In the genomic region with DNA sequence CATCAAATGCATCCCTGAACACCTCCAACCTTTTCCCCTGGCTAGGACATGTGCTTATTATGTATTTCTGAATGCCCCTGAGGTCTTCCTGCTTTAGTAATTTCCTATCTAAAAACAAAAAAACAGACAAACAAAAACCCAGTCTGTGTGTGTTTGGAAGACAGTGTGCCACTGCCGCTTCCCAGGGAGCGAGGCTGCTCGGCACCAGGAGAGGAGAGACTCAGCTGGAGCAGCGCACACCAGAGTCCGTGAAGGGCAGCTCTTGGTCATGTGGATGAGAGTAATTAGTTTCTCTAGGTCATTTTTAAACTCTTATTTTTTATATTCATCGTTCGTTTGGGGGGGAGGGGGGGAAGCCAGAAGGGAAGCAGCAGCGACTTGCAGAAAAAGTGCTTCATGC, we compare ENCODE assay signal across 1 cellular context.
TF ChIP-seq lines count a peak whose summit lies in the region.

No MANE protein-coding gene starts in this region.

TF ChIP-seq in SK-N-SH, 30 proteins besides CTCF, POLR2A, EP300 and RAD21 (continued from another document):
- TF ChIP-seq, protein P1, sequence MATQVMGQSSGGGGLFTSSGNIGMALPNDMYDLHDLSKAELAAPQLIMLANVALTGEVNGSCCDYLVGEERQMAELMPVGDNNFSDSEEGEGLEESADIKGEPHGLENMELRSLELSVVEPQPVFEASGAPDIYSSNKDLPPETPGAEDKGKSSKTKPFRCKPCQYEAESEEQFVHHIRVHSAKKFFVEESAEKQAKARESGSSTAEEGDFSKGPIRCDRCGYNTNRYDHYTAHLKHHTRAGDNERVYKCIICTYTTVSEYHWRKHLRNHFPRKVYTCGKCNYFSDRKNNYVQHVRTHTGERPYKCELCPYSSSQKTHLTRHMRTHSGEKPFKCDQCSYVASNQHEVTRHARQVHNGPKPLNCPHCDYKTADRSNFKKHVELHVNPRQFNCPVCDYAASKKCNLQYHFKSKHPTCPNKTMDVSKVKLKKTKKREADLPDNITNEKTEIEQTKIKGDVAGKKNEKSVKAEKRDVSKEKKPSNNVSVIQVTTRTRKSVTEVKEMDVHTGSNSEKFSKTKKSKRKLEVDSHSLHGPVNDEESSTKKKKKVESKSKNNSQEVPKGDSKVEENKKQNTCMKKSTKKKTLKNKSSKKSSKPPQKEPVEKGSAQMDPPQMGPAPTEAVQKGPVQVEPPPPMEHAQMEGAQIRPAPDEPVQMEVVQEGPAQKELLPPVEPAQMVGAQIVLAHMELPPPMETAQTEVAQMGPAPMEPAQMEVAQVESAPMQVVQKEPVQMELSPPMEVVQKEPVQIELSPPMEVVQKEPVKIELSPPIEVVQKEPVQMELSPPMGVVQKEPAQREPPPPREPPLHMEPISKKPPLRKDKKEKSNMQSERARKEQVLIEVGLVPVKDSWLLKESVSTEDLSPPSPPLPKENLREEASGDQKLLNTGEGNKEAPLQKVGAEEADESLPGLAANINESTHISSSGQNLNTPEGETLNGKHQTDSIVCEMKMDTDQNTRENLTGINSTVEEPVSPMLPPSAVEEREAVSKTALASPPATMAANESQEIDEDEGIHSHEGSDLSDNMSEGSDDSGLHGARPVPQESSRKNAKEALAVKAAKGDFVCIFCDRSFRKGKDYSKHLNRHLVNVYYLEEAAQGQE (IDR thresholded peaks at IDR 0.05; ENCODE audit: low read depth, low read length) = no peak
- TF ChIP-seq SMC3 (IDR thresholded peaks at IDR 0.05; ENCODE audit: low read depth, low read length) = no peak
- TF ChIP-seq GATA2 (CRISPR knock-in tag; IDR thresholded peaks at IDR 0.05) = no peak
- no peak for TF ChIP-seq NRF1 (IDR thresholded peaks at IDR 0.05; ENCODE audit: low read depth, low read length)
- TF ChIP-seq GABPA (IDR thresholded peaks at IDR 0.05; ENCODE audit: low read depth) = no peak
- no peak for TF ChIP-seq FOXJ3 (CRISPR knock-in tag; IDR thresholded peaks at IDR 0.05)
TF ChIP-seq in SK-N-SH: peak in this region for 0.
